Comparison of ENCODE assay signal across 21 cellular contexts in genomic region chr12:73947627-73948026, GRCh38.
"Had no signal": no experiment of that assay in that cellular context is flagged by ENCODE, and none has a peak within 500 bp of the region (broad histone marks: within the 10 kb centered on the region; RNA-seq: fewer than 3 reads in every experiment).

No MANE protein-coding gene starts in this region.

- H3K4me1 ChIP-seq: esophagus muscularis mucosa, foreskin keratinocyte, gastrocnemius medialis, heart right ventricle, left lung, lower lobe of right lung had no signal

- DNase-seq: dermis blood vessel endothelial cell; dorsolateral prefrontal cortex; effector CD4-positive, alpha-beta T cell; effector memory CD4-positive, alpha-beta T cell; foreskin keratinocyte; gastrocnemius medialis; glutamatergic neuron; heart right ventricle; left cardiac atrium; left lung; left ventricle myocardium superior; lower lobe of right lung; mesenchymal stem cell; midbrain; naive thymus-derived CD4-positive, alpha-beta T cell had no signal

- H3K9me3 ChIP-seq: esophagus muscularis mucosa, gastrocnemius medialis, heart right ventricle, left lung, lower lobe of right lung had no signal

- H3K36me3 ChIP-seq: esophagus muscularis mucosa, gastrocnemius medialis, heart right ventricle, left lung, lower lobe of right lung had no signal

- H3K27me3 ChIP-seq: dorsolateral prefrontal cortex, esophagus muscularis mucosa, foreskin keratinocyte, gastrocnemius medialis, heart right ventricle, left lung had no signal

- FAIRE-seq: colon, endothelial cell of umbilical vein, islet of Langerhans, keratinocyte had no signal

- H3K4me3 ChIP-seq: coronary artery, dorsolateral prefrontal cortex, esophagus muscularis mucosa, gastrocnemius medialis, heart right ventricle, left lung, lower lobe of right lung had no signal

- ATAC-seq: foreskin keratinocyte; gastrocnemius medialis; heart right ventricle; left cardiac atrium; left lung; left ventricle myocardium superior; lower lobe of right lung; naive thymus-derived CD4-positive, alpha-beta T cell had no signal

- H3K27ac ChIP-seq: coronary artery, dorsolateral prefrontal cortex, esophagus muscularis mucosa, foreskin keratinocyte, gastrocnemius medialis, heart right ventricle, left lung, lower lobe of right lung had no signal
